Comparison of ENCODE assay signal across 8 cellular contexts in genomic region chr11:748007-748359, GRCh38. TPM values are rescaled to one million over a fixed set of nuclear protein-coding genes. Genes with fewer than 3 reads are reported as not detected.
DNase-seq lines count a peak whose midpoint lies in the region; ATAC-seq and TF ChIP-seq lines count a peak whose summit lies in the region.

No MANE protein-coding gene starts in this region.

- DNase-seq in Caco-2: no peak
- no peak for DNase-seq in SK-N-MC (ENCODE audit: low read depth, low spot score)
- peak; percentile 31 for DNase-seq in fibroblast of gingiva (ENCODE audit: low read depth)
- DNase-seq in osteoblast (ENCODE audit: insufficient read length, low spot score, missing footprints): peak; percentile 85
- no peak for DNase-seq in retina
- no peak for DNase-seq in NCI-H187 (lab: John Stamatoyannopoulos, UW)
- no peak for DNase-seq in GM19240 (ENCODE audit: insufficient read length, low spot score)

- BruUV-seq in Caco-2 (replicated peaks; lab: Mats Ljungman, UMichigan): no TSS peak

- TF ChIP-seq CTCF in Caco-2 (IDR thresholded peaks at IDR 0.05; ENCODE audit: insufficient read depth in 1 of 2, low read depth in 1 of 2, low read length in 1 of 2, severe bottlenecking in 1 of 2, unreplicated experiment in 1 of 2) (no peak), osteoblast (IDR thresholded peaks at IDR 0.05; ENCODE audit: extremely low read depth, low read depth, low read length) (no peak)

- intact Hi-C loops in Caco-2 (cut with micrococcal nuclease; ENCODE audit: unreplicated experiment): no loop called here

- H3K4me3 ChIP-seq in Caco-2 (ENCODE audit: low read depth, low read length): peak overlapping the region; percentile 96
- peak overlapping the region; percentile 95 for H3K4me3 ChIP-seq in SK-N-MC
- H3K4me3 ChIP-seq in osteoblast (ENCODE audit: insufficient read depth, low read length): peak overlapping the region; percentile 90

- peak; percentile 5 for ATAC-seq in GM21825 (IDR thresholded peaks at IDR 0.05; ENCODE audit: unreplicated experiment)

- H3K4me3 Mint-ChIP-seq in Caco-2 (ENCODE audit: unreplicated experiment): peak overlapping the region; percentile 93

- peak overlapping the region; percentile 37; the same call in 1 of the 2 replicates for H3K27ac ChIP-seq in SK-N-MC
- peak overlapping the region; percentile 93 for H3K27ac ChIP-seq in osteoblast (ENCODE audit: low read depth, low read length)

- peaks cover 27% of the 10 kb centered on the region for H3K36me3 Mint-ChIP-seq in Caco-2 (ENCODE audit: insufficient read depth, unreplicated experiment)

- H3K4me1 ChIP-seq in Caco-2 (peaks cover 27% of the 10 kb centered on the region), osteoblast (ENCODE audit: insufficient read depth, low read length) (peaks cover 25% of the 10 kb centered on the region)

- H3K4me1 Mint-ChIP-seq in Caco-2 (ENCODE audit: low read depth, unreplicated experiment): no peaks in the 10 kb centered on the region

- POLR2A ChIA-PET in Caco-2 (lab: Charles Lee): interaction anchor here (0.9 to 2.1 kb wide), 5 partner anchors 21 to 134 kb away, joined by 3 to 9 read pairs (median 3); partner anchors contain the start of genes DEAF1, RPLP2 and TMEM80

- no peaks in the 10 kb centered on the region for H3K27me3 Mint-ChIP-seq in Caco-2 (ENCODE audit: insufficient read depth, unreplicated experiment)

- peak overlapping the region; percentile 72 for H3K27ac Mint-ChIP-seq in Caco-2 (ENCODE audit: unreplicated experiment)

- H3K79me2 ChIP-seq in osteoblast (ENCODE audit: insufficient read depth, low read length): peaks cover 56% of the 10 kb centered on the region

- H3K9me3 ChIP-seq in Caco-2: no peaks in the 10 kb centered on the region
- no peaks in the 10 kb centered on the region for H3K9me3 ChIP-seq in SK-N-MC (ENCODE audit: low read depth, low read length)
- H3K9me3 ChIP-seq in osteoblast (ENCODE audit: low read depth, low read length): no peaks in the 10 kb centered on the region

- H2AFZ ChIP-seq in osteoblast (ENCODE audit: low read length): peak overlapping the region; percentile 13

- H3K9me3 Mint-ChIP-seq in Caco-2 (ENCODE audit: unreplicated experiment): no peaks in the 10 kb centered on the region

- peak overlapping the region; percentile 97 for H3K4me2 ChIP-seq in osteoblast (ENCODE audit: insufficient read depth, low read length)

- peak overlapping the region; percentile 74 for H3K9ac ChIP-seq in SK-N-MC (ENCODE audit: insufficient read length)

- CTCF ChIA-PET in Caco-2 (lab: Charles Lee): interaction anchor here (0.7 kb wide), 1 partner anchor 49 kb away, joined by 3 read pairs; no protein-coding TSS in a partner anchor

- no peaks in the 10 kb centered on the region; the same call in 1 of the 2 replicates for H3K36me3 ChIP-seq in Caco-2 (ENCODE audit: control insufficient read depth, insufficient read depth, low read length)
- no peaks in the 10 kb centered on the region for H3K36me3 ChIP-seq in SK-N-MC (ENCODE audit: insufficient read depth, low read length)
- peaks cover 9% of the 10 kb centered on the region for H3K36me3 ChIP-seq in osteoblast (ENCODE audit: insufficient read depth, low read length)

- H3K27me3 ChIP-seq in Caco-2 (replicated peaks; ENCODE audit: control insufficient read depth, insufficient read depth, low read length): no peaks in the 10 kb centered on the region
- no peaks in the 10 kb centered on the region for H3K27me3 ChIP-seq in osteoblast (ENCODE audit: insufficient read depth, low read length)

- H4K20me1 ChIP-seq in osteoblast (ENCODE audit: insufficient read depth, low read length): peaks cover 25% of the 10 kb centered on the region

RNA-seq across cellular contexts. Expression of gene TALDO1, which starts 0.7 kb away (rescaled TPM):
- 293 and 300 TPM in 2 replicates for total RNA-seq in Caco-2 (2022)
- total RNA-seq in osteoblast: 204 TPM in 2 replicates

RNA-seq across cellular contexts. Expression of gene GATD1, which starts 29.3 kb away (rescaled TPM):
- total RNA-seq in Caco-2 (2022) (85.0 and 91.5 TPM in 2 replicates), osteoblast (31.5 and 37.3 TPM in 2 replicates)

RNA-seq across cellular contexts. Expression of gene CEND1, which starts 41.9 kb away (rescaled TPM):
- not detected in 2 replicates for total RNA-seq in Caco-2 (2022)
- not detected in 2 replicates for total RNA-seq in osteoblast

RNA-seq across cellular contexts. Expression of gene EPS8L2, which starts 42.0 kb away (rescaled TPM):
- total RNA-seq in Caco-2 (2022): 203 and 224 TPM in 2 replicates
- 29.7 and 30.1 TPM in 2 replicates for total RNA-seq in osteoblast

RNA-seq across cellular contexts. Expression of gene SLC25A22, which starts 50.1 kb away (rescaled TPM):
- total RNA-seq in Caco-2 (2022) (31.8 and 37.6 TPM in 2 replicates), osteoblast (8.0 and 9.0 TPM in 2 replicates)

Comparison
In these comparisons a context has a peak if more than half of its experiments do, and no peak if none do; other contexts are left out.
1. DNase-seq: peak in fibroblast of gingiva (single experiment) and osteoblast (single experiment); none in Caco-2 (0 of 2), SK-N-MC (single experiment), retina (single experiment), NCI-H187 (0 of 2) and GM19240 (single experiment).
2. Peak in every context shown above with its lines, with median percentiles within 50 percentile points of each other: H3K4me3 ChIP-seq.